Comparison of ENCODE assay signal across 16 cellular contexts in genomic region chr6:93962566-93962965, GRCh38.
DNase-seq lines count a peak whose midpoint lies in the region; ATAC-seq and TF ChIP-seq lines count a peak whose summit lies in the region.
"Had no signal": no experiment of that assay in that cellular context is flagged by ENCODE, and none has a peak within 500 bp of the region (broad histone marks: within the 10 kb centered on the region; RNA-seq: fewer than 3 reads in every experiment).

No MANE protein-coding gene starts in this region.

- in situ Hi-C loops in GM13977 (cut with MboI; ENCODE audit: low pct_unique_long_range_greater_than_20kb, low sequenced_read_pairs, unreplicated experiment) = no loop called here

- intact Hi-C loops in left colon (cut with DNase I, micrococcal nuclease) = no loop called here

- TF ChIP-seq CTCF in NB4 (IDR thresholded peaks at IDR 0.05; ENCODE audit: low read depth, low read length) (no peak), GM13977 (IDR thresholded peaks at IDR 0.05; ENCODE audit: extremely low read depth, insufficient read depth, missing control alignments) (no peak)

- no peak for TF ChIP-seq POLR2A in NB4 (IDR thresholded peaks at IDR 0.05; ENCODE audit: extremely low read depth, insufficient read length)

- no peak overlapping the region for H3K4me3 ChIP-seq in NB4 (ENCODE audit: low read depth, low read length)
- H3K4me3 ChIP-seq: GM12878, GM23248, SJSA1 had no signal

- ATAC-seq in left colon = peak; percentile 20
- no peak for ATAC-seq in HG03439 (IDR thresholded peaks at IDR 0.05; ENCODE audit: unreplicated experiment)
- no peak for ATAC-seq in GM18907 (IDR thresholded peaks at IDR 0.05; ENCODE audit: unreplicated experiment)
- ATAC-seq: GM12878 had no signal

- DNase-seq in Ammon's horn (ENCODE audit: low spot score) = peak; percentile 57
- DNase-seq in NB4 (ENCODE audit: low read depth) = peak; percentile 46
- peak; percentile 7 for DNase-seq in amniotic epithelial cell (ENCODE audit: low read depth)
- no peak for DNase-seq in left colon
- no peak for DNase-seq in GM13977 (ENCODE audit: low spot score)
- DNase-seq in SW480 (ENCODE audit: low spot score) = no peak
- DNase-seq: DMS79, GM23248, NCI-H1092, NCI-H446 treated with DMSO at 0.1 percent for 48 hours, NCI-H82, RPMI8226 had no signal

Comparison
In these comparisons a context has a peak if more than half of its experiments do, and no peak if none do; other contexts are left out.
1. DNase-seq: peak in Ammon's horn (single experiment), NB4 (single experiment) and amniotic epithelial cell (single experiment); none in left colon (0 of 2), GM13977 (single experiment) and SW480 (single experiment).